Comparison of ENCODE assay signal across 1 cellular context in the genomic region with DNA sequence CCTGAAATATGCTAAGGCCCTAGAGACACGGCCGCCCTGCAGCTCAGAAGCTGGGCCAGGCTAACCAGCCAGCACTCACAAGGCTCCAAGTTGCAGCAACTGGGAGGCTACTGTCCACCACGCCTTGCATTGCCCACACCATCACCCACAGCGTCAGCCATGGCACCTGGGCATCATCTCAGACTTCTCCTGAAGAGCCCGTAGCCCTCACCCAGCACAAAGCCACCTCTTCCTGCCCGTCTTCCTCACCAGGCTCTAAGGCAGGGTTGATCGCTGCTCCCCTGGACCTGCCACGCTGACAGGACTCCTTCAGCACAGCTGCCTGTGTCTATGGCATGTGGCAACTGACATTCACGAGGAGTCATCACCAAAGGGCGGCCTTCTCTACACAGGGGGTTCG.
TF ChIP-seq lines count a peak whose summit lies in the region.

No MANE protein-coding gene starts in this region.

TF ChIP-seq in WTC11, 78 proteins besides CTCF, POLR2A, EP300 and RAD21 (continued from another document):
- TF ChIP-seq, protein P1, sequence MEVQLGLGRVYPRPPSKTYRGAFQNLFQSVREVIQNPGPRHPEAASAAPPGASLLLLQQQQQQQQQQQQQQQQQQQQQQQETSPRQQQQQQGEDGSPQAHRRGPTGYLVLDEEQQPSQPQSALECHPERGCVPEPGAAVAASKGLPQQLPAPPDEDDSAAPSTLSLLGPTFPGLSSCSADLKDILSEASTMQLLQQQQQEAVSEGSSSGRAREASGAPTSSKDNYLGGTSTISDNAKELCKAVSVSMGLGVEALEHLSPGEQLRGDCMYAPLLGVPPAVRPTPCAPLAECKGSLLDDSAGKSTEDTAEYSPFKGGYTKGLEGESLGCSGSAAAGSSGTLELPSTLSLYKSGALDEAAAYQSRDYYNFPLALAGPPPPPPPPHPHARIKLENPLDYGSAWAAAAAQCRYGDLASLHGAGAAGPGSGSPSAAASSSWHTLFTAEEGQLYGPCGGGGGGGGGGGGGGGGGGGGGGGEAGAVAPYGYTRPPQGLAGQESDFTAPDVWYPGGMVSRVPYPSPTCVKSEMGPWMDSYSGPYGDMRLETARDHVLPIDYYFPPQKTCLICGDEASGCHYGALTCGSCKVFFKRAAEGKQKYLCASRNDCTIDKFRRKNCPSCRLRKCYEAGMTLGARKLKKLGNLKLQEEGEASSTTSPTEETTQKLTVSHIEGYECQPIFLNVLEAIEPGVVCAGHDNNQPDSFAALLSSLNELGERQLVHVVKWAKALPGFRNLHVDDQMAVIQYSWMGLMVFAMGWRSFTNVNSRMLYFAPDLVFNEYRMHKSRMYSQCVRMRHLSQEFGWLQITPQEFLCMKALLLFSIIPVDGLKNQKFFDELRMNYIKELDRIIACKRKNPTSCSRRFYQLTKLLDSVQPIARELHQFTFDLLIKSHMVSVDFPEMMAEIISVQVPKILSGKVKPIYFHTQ (CRISPR knock-in tag; IDR thresholded peaks at IDR 0.05), result no peak
- TF ChIP-seq SOX15 (CRISPR knock-in tag; IDR thresholded peaks at IDR 0.05) (no peak), ZNF317 (CRISPR knock-in tag; IDR thresholded peaks at IDR 0.05; ENCODE audit: borderline replicate concordance, low read depth) (no peak), NFE2L1 (CRISPR knock-in tag; IDR thresholded peaks at IDR 0.05) (no peak), TEAD4 (CRISPR knock-in tag; IDR thresholded peaks at IDR 0.05) (no peak), ZNF396 (CRISPR knock-in tag; IDR thresholded peaks at IDR 0.05; ENCODE audit: borderline replicate concordance) (no peak), JUN (CRISPR knock-in tag; IDR thresholded peaks at IDR 0.05) (no peak)
- TF ChIP-seq, protein P2, sequence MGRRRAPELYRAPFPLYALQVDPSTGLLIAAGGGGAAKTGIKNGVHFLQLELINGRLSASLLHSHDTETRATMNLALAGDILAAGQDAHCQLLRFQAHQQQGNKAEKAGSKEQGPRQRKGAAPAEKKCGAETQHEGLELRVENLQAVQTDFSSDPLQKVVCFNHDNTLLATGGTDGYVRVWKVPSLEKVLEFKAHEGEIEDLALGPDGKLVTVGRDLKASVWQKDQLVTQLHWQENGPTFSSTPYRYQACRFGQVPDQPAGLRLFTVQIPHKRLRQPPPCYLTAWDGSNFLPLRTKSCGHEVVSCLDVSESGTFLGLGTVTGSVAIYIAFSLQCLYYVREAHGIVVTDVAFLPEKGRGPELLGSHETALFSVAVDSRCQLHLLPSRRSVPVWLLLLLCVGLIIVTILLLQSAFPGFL (CRISPR knock-in tag; IDR thresholded peaks at IDR 0.05; ENCODE audit: borderline replicate concordance), result no peak
- TF ChIP-seq, protein P3, sequence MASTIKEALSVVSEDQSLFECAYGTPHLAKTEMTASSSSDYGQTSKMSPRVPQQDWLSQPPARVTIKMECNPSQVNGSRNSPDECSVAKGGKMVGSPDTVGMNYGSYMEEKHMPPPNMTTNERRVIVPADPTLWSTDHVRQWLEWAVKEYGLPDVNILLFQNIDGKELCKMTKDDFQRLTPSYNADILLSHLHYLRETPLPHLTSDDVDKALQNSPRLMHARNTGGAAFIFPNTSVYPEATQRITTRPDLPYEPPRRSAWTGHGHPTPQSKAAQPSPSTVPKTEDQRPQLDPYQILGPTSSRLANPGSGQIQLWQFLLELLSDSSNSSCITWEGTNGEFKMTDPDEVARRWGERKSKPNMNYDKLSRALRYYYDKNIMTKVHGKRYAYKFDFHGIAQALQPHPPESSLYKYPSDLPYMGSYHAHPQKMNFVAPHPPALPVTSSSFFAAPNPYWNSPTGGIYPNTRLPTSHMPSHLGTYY (CRISPR knock-in tag; IDR thresholded peaks at IDR 0.05), result no peak
- TF ChIP-seq, protein P4, sequence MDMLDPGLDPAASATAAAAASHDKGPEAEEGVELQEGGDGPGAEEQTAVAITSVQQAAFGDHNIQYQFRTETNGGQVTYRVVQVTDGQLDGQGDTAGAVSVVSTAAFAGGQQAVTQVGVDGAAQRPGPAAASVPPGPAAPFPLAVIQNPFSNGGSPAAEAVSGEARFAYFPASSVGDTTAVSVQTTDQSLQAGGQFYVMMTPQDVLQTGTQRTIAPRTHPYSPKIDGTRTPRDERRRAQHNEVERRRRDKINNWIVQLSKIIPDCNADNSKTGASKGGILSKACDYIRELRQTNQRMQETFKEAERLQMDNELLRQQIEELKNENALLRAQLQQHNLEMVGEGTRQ (CRISPR knock-in tag; IDR thresholded peaks at IDR 0.05), result no peak
- TF ChIP-seq, protein P5, sequence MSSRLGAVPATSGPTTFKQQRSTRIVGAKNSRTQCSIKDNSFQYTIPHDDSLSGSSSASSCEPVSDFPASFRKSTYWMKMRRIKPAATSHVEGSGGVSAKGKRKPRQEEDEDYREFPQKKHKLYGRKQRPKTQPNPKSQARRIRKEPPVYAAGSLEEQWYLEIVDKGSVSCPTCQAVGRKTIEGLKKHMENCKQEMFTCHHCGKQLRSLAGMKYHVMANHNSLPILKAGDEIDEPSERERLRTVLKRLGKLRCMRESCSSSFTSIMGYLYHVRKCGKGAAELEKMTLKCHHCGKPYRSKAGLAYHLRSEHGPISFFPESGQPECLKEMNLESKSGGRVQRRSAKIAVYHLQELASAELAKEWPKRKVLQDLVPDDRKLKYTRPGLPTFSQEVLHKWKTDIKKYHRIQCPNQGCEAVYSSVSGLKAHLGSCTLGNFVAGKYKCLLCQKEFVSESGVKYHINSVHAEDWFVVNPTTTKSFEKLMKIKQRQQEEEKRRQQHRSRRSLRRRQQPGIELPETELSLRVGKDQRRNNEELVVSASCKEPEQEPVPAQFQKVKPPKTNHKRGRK (CRISPR knock-in tag; IDR thresholded peaks at IDR 0.05; ENCODE audit: borderline replicate concordance), result no peak
- TF ChIP-seq, protein P6, sequence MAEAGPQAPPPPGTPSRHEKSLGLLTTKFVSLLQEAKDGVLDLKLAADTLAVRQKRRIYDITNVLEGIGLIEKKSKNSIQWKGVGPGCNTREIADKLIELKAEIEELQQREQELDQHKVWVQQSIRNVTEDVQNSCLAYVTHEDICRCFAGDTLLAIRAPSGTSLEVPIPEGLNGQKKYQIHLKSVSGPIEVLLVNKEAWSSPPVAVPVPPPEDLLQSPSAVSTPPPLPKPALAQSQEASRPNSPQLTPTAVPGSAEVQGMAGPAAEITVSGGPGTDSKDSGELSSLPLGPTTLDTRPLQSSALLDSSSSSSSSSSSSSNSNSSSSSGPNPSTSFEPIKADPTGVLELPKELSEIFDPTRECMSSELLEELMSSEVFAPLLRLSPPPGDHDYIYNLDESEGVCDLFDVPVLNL (CRISPR knock-in tag; IDR thresholded peaks at IDR 0.05; ENCODE audit: borderline replicate concordance, low read depth), result no peak
- TF ChIP-seq, protein P7, sequence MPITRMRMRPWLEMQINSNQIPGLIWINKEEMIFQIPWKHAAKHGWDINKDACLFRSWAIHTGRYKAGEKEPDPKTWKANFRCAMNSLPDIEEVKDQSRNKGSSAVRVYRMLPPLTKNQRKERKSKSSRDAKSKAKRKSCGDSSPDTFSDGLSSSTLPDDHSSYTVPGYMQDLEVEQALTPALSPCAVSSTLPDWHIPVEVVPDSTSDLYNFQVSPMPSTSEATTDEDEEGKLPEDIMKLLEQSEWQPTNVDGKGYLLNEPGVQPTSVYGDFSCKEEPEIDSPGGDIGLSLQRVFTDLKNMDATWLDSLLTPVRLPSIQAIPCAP (CRISPR knock-in tag; IDR thresholded peaks at IDR 0.05), result no peak
- TF ChIP-seq, protein P8, sequence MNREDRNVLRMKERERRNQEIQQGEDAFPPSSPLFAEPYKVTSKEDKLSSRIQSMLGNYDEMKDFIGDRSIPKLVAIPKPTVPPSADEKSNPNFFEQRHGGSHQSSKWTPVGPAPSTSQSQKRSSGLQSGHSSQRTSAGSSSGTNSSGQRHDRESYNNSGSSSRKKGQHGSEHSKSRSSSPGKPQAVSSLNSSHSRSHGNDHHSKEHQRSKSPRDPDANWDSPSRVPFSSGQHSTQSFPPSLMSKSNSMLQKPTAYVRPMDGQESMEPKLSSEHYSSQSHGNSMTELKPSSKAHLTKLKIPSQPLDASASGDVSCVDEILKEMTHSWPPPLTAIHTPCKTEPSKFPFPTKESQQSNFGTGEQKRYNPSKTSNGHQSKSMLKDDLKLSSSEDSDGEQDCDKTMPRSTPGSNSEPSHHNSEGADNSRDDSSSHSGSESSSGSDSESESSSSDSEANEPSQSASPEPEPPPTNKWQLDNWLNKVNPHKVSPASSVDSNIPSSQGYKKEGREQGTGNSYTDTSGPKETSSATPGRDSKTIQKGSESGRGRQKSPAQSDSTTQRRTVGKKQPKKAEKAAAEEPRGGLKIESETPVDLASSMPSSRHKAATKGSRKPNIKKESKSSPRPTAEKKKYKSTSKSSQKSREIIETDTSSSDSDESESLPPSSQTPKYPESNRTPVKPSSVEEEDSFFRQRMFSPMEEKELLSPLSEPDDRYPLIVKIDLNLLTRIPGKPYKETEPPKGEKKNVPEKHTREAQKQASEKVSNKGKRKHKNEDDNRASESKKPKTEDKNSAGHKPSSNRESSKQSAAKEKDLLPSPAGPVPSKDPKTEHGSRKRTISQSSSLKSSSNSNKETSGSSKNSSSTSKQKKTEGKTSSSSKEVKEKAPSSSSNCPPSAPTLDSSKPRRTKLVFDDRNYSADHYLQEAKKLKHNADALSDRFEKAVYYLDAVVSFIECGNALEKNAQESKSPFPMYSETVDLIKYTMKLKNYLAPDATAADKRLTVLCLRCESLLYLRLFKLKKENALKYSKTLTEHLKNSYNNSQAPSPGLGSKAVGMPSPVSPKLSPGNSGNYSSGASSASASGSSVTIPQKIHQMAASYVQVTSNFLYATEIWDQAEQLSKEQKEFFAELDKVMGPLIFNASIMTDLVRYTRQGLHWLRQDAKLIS (CRISPR knock-in tag; IDR thresholded peaks at IDR 0.05; ENCODE audit: borderline replicate concordance), result no peak
